Comparison of ENCODE assay signal across 30 cellular contexts in genomic region chr1:171668372-171668771, GRCh38. TPM values are rescaled to one million over a fixed set of nuclear protein-coding genes. Genes with fewer than 3 reads are reported as not detected.
"Had no signal": no experiment of that assay in that cellular context is flagged by ENCODE, and none has a peak within 500 bp of the region (broad histone marks: within the 10 kb centered on the region; RNA-seq: fewer than 3 reads in every experiment).

No MANE protein-coding gene starts in this region.

- H3K36me3 ChIP-seq: stomach, suprapubic skin, thoracic aorta, thyroid gland, tibial artery, tibial nerve, transverse colon, upper lobe of left lung, upper lobe of right lung, uterus, vagina had no signal

- DNase-seq: stimulated activated CD4-positive, alpha-beta T cell treated with anti-CD3 and anti-CD28 coated beads, Interleukin-2, amount 100 ng/mL, for 48 hours; stimulated activated CD4-positive, alpha-beta T cell treated with anti-CD3 and anti-CD28 coated beads, Interleukin-4, amount 100 ng/mL, for 1 hour; stimulated activated CD4-positive, alpha-beta T cell treated with anti-CD3 and anti-CD28 coated beads, Interleukin-4, amount 100 ng/mL, for 24 hours; stimulated activated CD4-positive, alpha-beta T cell treated with anti-CD3 and anti-CD28 coated beads, Interleukin-4, amount 100 ng/mL, for 4 hours; stimulated activated CD8-positive, alpha-beta memory T cell treated with anti-CD3 and anti-CD28 coated beads, Interleukin-4, amount 100 ng/mL, for 48 hours; stimulated activated naive B cell treated with anti-CD40 and anti-IgM and Interleukin-4, amounts not matched to agents 10 μg/mL and 1 μg/mL and 100 μg/mL, for 72 hours; stimulated activated naive CD4-positive, alpha-beta T cell; stimulated activated naive CD4-positive, alpha-beta T cell treated with Interleukin-2 at 50 U/mL for 16 hours; stimulated activated naive CD8-positive, alpha-beta T cell treated with anti-CD3 and anti-CD28 coated beads, Interleukin-15, amount 100 ng/mL, for 72 hours; stimulated activated naive CD8-positive, alpha-beta T cell treated with anti-CD3 and anti-CD28 coated beads, Interleukin-15, Interleukin-2, amounts not matched to agents 100 U/mL and 50 U/mL, for 24 hours; stomach; substantia nigra; testis; thyroid gland; tibial artery; transverse colon; trophoblast cell; upper lobe of left lung; upper lobe of right lung; uterus had no signal

- H3K4me1 ChIP-seq: suprapubic skin, testis, thyroid gland, transverse colon, upper lobe of right lung, uterus, vagina had no signal

- H3K9me3 ChIP-seq: stomach, suprapubic skin, testis, thoracic aorta, thyroid gland, tibial artery, tibial nerve, transverse colon, upper lobe of left lung, upper lobe of right lung, uterus, vagina had no signal

- H3K27me3 ChIP-seq: stomach, suprapubic skin, testis, thyroid gland, tibial artery, tibial nerve, transverse colon, upper lobe of left lung, upper lobe of right lung, uterus, vagina had no signal

- H3K4me3 ChIP-seq: stomach, suprapubic skin, testis, thoracic aorta, thyroid gland, tibial artery, tibial nerve, transverse colon, upper lobe of left lung, upper lobe of right lung, uterus, vagina had no signal

- FAIRE-seq: urothelium cell line had no signal

- ATAC-seq: stimulated activated effector memory CD8-positive, alpha-beta T cell treated with anti-CD3 and anti-CD28 coated beads, Interleukin-12 subunit alpha, Interleukin-12 subunit beta, amount 100 ng/mL, for 72 hours; stimulated activated memory B cell treated with anti-CD40 and anti-IgM and Interleukin-4, amounts not matched to agents 10 μg/mL and 1 μg/mL and 100 μg/mL, for 72 hours; stimulated activated naive B cell treated with anti-CD40 and anti-IgM and Interleukin-4, amounts not matched to agents 10 μg/mL and 1 μg/mL and 100 μg/mL, for 72 hours; stimulated activated naive CD8-positive, alpha-beta T cell treated with anti-CD3 and anti-CD28 coated beads, Interleukin-15, amount 100 ng/mL, for 72 hours; stimulated activated naive CD8-positive, alpha-beta T cell treated with anti-CD3 and anti-CD28 coated beads, Interleukin-15, Interleukin-2, amounts not matched to agents 100 U/mL and 50 U/mL, for 24 hours; upper lobe of right lung had no signal

- H3K27ac ChIP-seq: stomach, suprapubic skin, testis, thoracic aorta, thyroid gland, tibial artery, tibial nerve, transverse colon, upper lobe of left lung, upper lobe of right lung, uterus, vagina had no signal

RNA-seq across cellular contexts. Expression of gene MYOCOS, which starts 46.3 kb away (rescaled TPM):
- total RNA-seq: stomach, subcutaneous adipose tissue, suprapubic skin, thoracic aorta, tibial nerve, transverse colon, upper lobe of left lung, upper lobe of right lung, ureter, urinary bladder, vagina had no signal
- polyA plus RNA-seq: stomach, urinary bladder had no signal
